ENCODE assay signal across 14 cellular contexts in the genomic region with DNA sequence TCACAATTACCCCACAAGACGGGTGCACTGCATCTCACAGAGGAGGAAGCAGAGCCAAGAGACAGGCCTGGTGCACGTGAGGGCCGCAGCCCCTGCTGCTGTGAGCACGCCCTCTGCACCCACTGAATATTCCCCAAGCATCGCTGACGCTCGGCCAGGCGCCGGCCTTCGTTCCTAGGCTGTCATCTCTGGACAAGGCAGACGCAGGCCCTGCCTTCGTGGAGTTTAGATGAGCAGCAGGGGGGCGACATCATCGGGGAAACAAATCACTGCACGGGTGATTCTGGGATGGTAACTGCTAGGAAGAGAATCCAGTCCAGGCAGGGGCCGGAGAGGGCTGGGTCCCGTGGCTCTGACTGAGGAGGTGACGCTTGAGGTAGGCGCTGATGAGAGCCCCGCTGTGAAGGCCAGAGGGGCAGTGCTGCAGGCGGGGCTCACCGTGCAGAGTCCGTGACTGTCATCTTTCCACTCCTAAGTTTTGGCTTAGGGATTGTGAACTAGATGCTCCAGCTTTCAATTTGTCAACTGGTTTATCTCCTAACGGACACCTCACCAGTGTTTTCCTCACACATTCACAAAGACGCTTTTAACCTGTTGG.
DNase-seq lines count a peak whose midpoint lies in the region; ATAC-seq and TF ChIP-seq lines count a peak whose summit lies in the region.
"Had no signal": no experiment of that assay in that cellular context is flagged by ENCODE, and none has a peak within 500 bp of the region (broad histone marks: within the 10 kb centered on the region; RNA-seq: fewer than 3 reads in every experiment).

No MANE protein-coding gene starts in this region.

- WGBS in H9 (ENCODE audit: extremely low coverage, insufficient read length, low lambda C conversion rate): no CpG with 5 or more reads among the region's 25 CpGs

- peaks cover 20 to 25% of the 10 kb centered on the region in 2 experiments for H3K4me1 Mint-ChIP-seq in H9
- H3K4me1 Mint-ChIP-seq in brain: peaks cover 64% of the 10 kb centered on the region
- no peaks in the 10 kb centered on the region for H3K4me1 Mint-ChIP-seq in stimulated activated memory B cell treated with anti-CD40 and anti-IgM and Interleukin-4, amounts not matched to agents 10 μg/mL and 1 μg/mL and 100 μg/mL, for 72 hours

- H3K27ac Mint-ChIP-seq in H9: peak overlapping the region in 1 of 3 experiments; percentile 93; a peak in 1 of 7 replicates
- H3K27ac Mint-ChIP-seq in brain: peak overlapping the region; percentile 50 to 91 (median 89)
- no peak overlapping the region for H3K27ac Mint-ChIP-seq in stimulated activated memory B cell treated with anti-CD40 and anti-IgM and Interleukin-4, amounts not matched to agents 10 μg/mL and 1 μg/mL and 100 μg/mL, for 72 hours

- no peak overlapping the region for H4K8ac ChIP-seq in H9 (replicated peaks; ENCODE audit: insufficient read length, low read depth, low read length)

- no peak overlapping the region for H2BK20ac ChIP-seq in H9 (ENCODE audit: low read depth, low read length, poor library complexity, severe bottlenecking)

- H3K27me3 Mint-ChIP-seq in H9 (ENCODE audit: low read depth): peaks cover 15% of the 10 kb centered on the region
- H3K27me3 Mint-ChIP-seq in brain: peaks cover 5% of the 10 kb centered on the region
- peaks cover 15% of the 10 kb centered on the region for H3K27me3 Mint-ChIP-seq in stimulated activated memory B cell treated with anti-CD40 and anti-IgM and Interleukin-4, amounts not matched to agents 10 μg/mL and 1 μg/mL and 100 μg/mL, for 72 hours

- ATAC-seq in stimulated activated memory B cell treated with anti-CD40 and anti-IgM and Interleukin-4, amounts not matched to agents 10 μg/mL and 1 μg/mL and 100 μg/mL, for 72 hours: peak; percentile 10
- ATAC-seq in GM19455 (IDR thresholded peaks at IDR 0.05; ENCODE audit: unreplicated experiment): no peak
- ATAC-seq: Panc1 had no signal

- H3K4me1 ChIP-seq in H9 (ENCODE audit: insufficient read depth, low read length): no peaks in the 10 kb centered on the region

- no peaks in the 10 kb centered on the region for H3K79me2 ChIP-seq in H9 (ENCODE audit: insufficient read depth, low read length)

- H3K4me3 Mint-ChIP-seq in H9: no peak overlapping the region
- H3K4me3 Mint-ChIP-seq in brain: peak overlapping the region in 2 of 5 experiments; percentile 29 to 37
- no peak overlapping the region for H3K4me3 Mint-ChIP-seq in stimulated activated memory B cell treated with anti-CD40 and anti-IgM and Interleukin-4, amounts not matched to agents 10 μg/mL and 1 μg/mL and 100 μg/mL, for 72 hours

- H2BK5ac ChIP-seq in H9 (ENCODE audit: insufficient read length, low read length): no peak overlapping the region

- H3K27ac ChIP-seq in H9 (ENCODE audit: insufficient read length, low read depth, low read length) (no peak overlapping the region), layer of hippocampus (ENCODE audit: low read depth, low read length) (peak overlapping the region; percentile 99)

- H3T11ph ChIP-seq in H9 (ENCODE audit: low read length): no peak overlapping the region

- H3K56ac ChIP-seq in H9 (ENCODE audit: insufficient read length, low read depth, low read length): no peak overlapping the region

- H3K23ac ChIP-seq in H9 (ENCODE audit: insufficient read length, low read depth, low read length): no peak overlapping the region

- DNase-seq in H9: no peak
- DNase-seq in D341Med (ENCODE audit: low spot score): no peak
- no peak for DNase-seq in activated effector memory CD4-positive, alpha-beta T cell treated with Interleukin-2 at 50 U/mL for 16 hours
- DNase-seq: GF-D8, GOT3, NCI-H1105 treated with DMSO at 0.1 percent for 48 hours, NCI-H187, NCI-H226, NCI-H524 treated with DMSO at 0.1 percent for 48 hours had no signal

- H3K4me2 ChIP-seq in H9 (ENCODE audit: insufficient read depth, insufficient read length, low read length): no peak overlapping the region

- no peak for TF ChIP-seq CTCF in H9 (conservative IDR thresholded peaks at IDR 0.05)
- TF ChIP-seq CTCF in brain (conservative IDR thresholded peaks at IDR 0.05): no peak

- H3K9me3 Mint-ChIP-seq in H9 (no peaks in the 10 kb centered on the region), brain (peaks cover 0 to 4% (median 0%) of the 10 kb centered on the region in 5 experiments)
- H3K9me3 Mint-ChIP-seq in stimulated activated memory B cell treated with anti-CD40 and anti-IgM and Interleukin-4, amounts not matched to agents 10 μg/mL and 1 μg/mL and 100 μg/mL, for 72 hours: no peaks in the 10 kb centered on the region

- no peaks in the 10 kb centered on the region for H3K79me1 ChIP-seq in H9 (ENCODE audit: insufficient read depth, low read depth, low read length, poor library complexity, severe bottlenecking)

- H3K23me2 ChIP-seq in H9 (ENCODE audit: insufficient read length, low read depth, low read length, poor library complexity, severe bottlenecking): no peaks in the 10 kb centered on the region

- H3K9ac ChIP-seq in H9 (ENCODE audit: extremely low read depth, insufficient read length, low read length): no peak overlapping the region

- H2AFZ ChIP-seq in H9 (ENCODE audit: low read length): no peak overlapping the region

- H3K4ac ChIP-seq in H9 (ENCODE audit: low read depth, low read length): no peak overlapping the region

- peak overlapping the region; percentile 19; the same call in 1 of the 2 replicates for H3K14ac ChIP-seq in H9 (ENCODE audit: insufficient read depth, low read length)

- H3K18ac ChIP-seq in H9 (ENCODE audit: insufficient read length, low read depth, low read length): no peak overlapping the region

- no peaks in the 10 kb centered on the region for H3K27me3 ChIP-seq in H9 (ENCODE audit: insufficient read depth, low read length)
- H3K27me3 ChIP-seq in layer of hippocampus (ENCODE audit: control insufficient read depth, insufficient read depth, low read length): no peaks in the 10 kb centered on the region

- H4K5ac ChIP-seq in H9 (ENCODE audit: insufficient read length, low read depth, low read length): no peak overlapping the region

- H4K91ac ChIP-seq in H9 (ENCODE audit: insufficient read length, low read depth, low read length): no peak overlapping the region

- no peak overlapping the region for H2BK120ac ChIP-seq in H9 (ENCODE audit: low read depth, low read length, poor library complexity, severe bottlenecking)

- H2BK12ac ChIP-seq in H9 (ENCODE audit: insufficient read length, low read depth, low read length): no peak overlapping the region

- no peak overlapping the region for H2BK15ac ChIP-seq in H9 (ENCODE audit: low read depth, low read length)

- H3K9me3 ChIP-seq in H9 (ENCODE audit: control insufficient read depth, low read depth, low read length): no peaks in the 10 kb centered on the region

- no peak overlapping the region for H2AK5ac ChIP-seq in H9 (ENCODE audit: insufficient read length, low read length)

- H3K36me3 Mint-ChIP-seq in H9 (ENCODE audit: insufficient read depth in 1 of 3, low read depth in 3 of 3) (no peaks in the 10 kb centered on the region), brain (no peaks in the 10 kb centered on the region)
- H3K36me3 Mint-ChIP-seq in stimulated activated memory B cell treated with anti-CD40 and anti-IgM and Interleukin-4, amounts not matched to agents 10 μg/mL and 1 μg/mL and 100 μg/mL, for 72 hours: no peaks in the 10 kb centered on the region

- no peaks in the 10 kb centered on the region for H4K20me1 ChIP-seq in H9 (ENCODE audit: control insufficient read depth, insufficient read depth, insufficient read length)
